21 cellular contexts compared by ENCODE assay signal in the genomic region with DNA sequence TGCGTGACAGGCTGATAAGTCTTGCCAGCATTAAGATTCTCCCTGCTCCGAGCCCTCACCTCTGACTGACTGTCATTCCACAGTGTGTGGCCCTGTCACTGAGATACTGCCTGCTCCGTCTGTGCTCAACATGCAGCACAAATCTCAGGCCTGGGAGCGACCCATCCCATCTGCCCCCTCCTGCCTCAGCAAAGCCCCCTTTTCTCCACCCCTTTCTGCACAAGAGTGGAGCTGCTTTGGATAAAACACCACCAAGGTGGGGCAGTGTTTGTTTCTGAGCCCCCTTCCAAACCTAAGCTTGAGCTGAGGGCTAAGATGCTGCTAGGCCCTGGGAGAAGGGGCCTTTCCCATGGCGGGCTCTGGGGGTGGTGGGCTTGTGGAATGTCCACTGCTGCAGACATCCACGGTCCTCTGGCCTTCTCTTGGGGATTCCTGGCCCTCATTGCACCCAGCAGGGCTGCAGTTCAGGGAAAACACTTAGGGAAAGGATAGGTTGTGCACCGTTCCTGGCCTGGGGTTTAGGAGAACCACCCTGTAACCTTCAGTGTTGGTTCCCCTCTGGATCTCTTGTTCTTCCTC.
A peak's percentile ranks its signal among the peaks of the same experiment; 100 is the strongest.
DNase-seq lines count a peak whose midpoint lies in the region; TF ChIP-seq lines count a peak whose summit lies in the region.
"Had no signal": no experiment of that assay in that cellular context is flagged by ENCODE, and none has a peak within 500 bp of the region (broad histone marks: within the 10 kb centered on the region; RNA-seq: fewer than 3 reads in every experiment).

No MANE protein-coding gene starts in this region.

- no peak for TF ChIP-seq CTCF in lower leg skin (IDR thresholded peaks at IDR 0.05)
- TF ChIP-seq CTCF in stomach (IDR thresholded peaks at IDR 0.05) = no peak

- no peak overlapping the region for H3K27ac Mint-ChIP-seq in activated CD4-positive, alpha-beta T cell treated with anti-CD3 and anti-CD28 coated beads, Interleukin-2, amount 10 ng/mL, durations not matched to agents 24 days and 14 days
- H3K27ac Mint-ChIP-seq: CD8-positive, alpha-beta memory T cell had no signal

- no peaks in the 10 kb centered on the region for H3K36me3 Mint-ChIP-seq in activated CD4-positive, alpha-beta T cell treated with anti-CD3 and anti-CD28 coated beads, Interleukin-2, amount 10 ng/mL, durations not matched to agents 24 days and 14 days (ENCODE audit: low read depth)
- H3K36me3 Mint-ChIP-seq: CD8-positive, alpha-beta memory T cell had no signal

- intact Hi-C loops in lower leg skin (cut with DNase I; ENCODE audit: low total_unique reads) = no loop called here
- intact Hi-C loops in stomach (cut with DNase I; ENCODE audit: low total_unique reads) = no loop called here
- intact Hi-C loops in activated CD4-positive, alpha-beta T cell treated with anti-CD3 and anti-CD28 coated beads, Interleukin-2, amount 10 ng/mL, durations not matched to agents 24 days and 14 days (cut with micrococcal nuclease) = no loop called here

- no peaks in the 10 kb centered on the region for H3K4me1 ChIP-seq in stomach
- H3K4me1 ChIP-seq: SJCRH30 had no signal

- H3K27me3 Mint-ChIP-seq in activated CD4-positive, alpha-beta T cell treated with anti-CD3 and anti-CD28 coated beads, Interleukin-2, amount 10 ng/mL, durations not matched to agents 24 days and 14 days = no peaks in the 10 kb centered on the region

- H3K4me3 Mint-ChIP-seq in activated CD4-positive, alpha-beta T cell treated with anti-CD3 and anti-CD28 coated beads, Interleukin-2, amount 10 ng/mL, durations not matched to agents 24 days and 14 days = no peak overlapping the region
- H3K4me3 Mint-ChIP-seq: CD8-positive, alpha-beta memory T cell had no signal

- TF ChIP-seq POLR2A in lower leg skin (IDR thresholded peaks at IDR 0.05) (no peak), stomach (IDR thresholded peaks at IDR 0.05) (no peak)

- H3K9me3 Mint-ChIP-seq in activated CD4-positive, alpha-beta T cell treated with anti-CD3 and anti-CD28 coated beads, Interleukin-2, amount 10 ng/mL, durations not matched to agents 24 days and 14 days = no peaks in the 10 kb centered on the region

- peaks cover 0 to 16% (median 11%) of the 10 kb centered on the region in 4 donors for H3K9me3 ChIP-seq in stomach
- H3K9me3 ChIP-seq: SJCRH30 had no signal

- H3K27me3 ChIP-seq in stomach = peaks cover 0 to 24% (median 4%) of the 10 kb centered on the region in 3 donors
- H3K27me3 ChIP-seq: SJCRH30 had no signal

- no peak for TF ChIP-seq EP300 in stomach (IDR thresholded peaks at IDR 0.05)

- peak; percentile 33 for DNase-seq in activated CD8-positive, alpha-beta memory T cell treated with anti-CD3 and anti-CD28 coated beads for 24 hours
- DNase-seq in activated CD8-positive, alpha-beta memory T cell treated with anti-CD3 and anti-CD28 coated beads, Interleukin-2, amount 50 U/mL, for 48 hours = no peak
- DNase-seq in NCI-H1694 treated with DMSO at 0.1 percent for 48 hours (lab: John Stamatoyannopoulos, UW) (peak; percentile 96), lower leg skin (ENCODE audit: low spot score in 2 of 2) (peak; percentile 6 to 37), stomach (peak; percentile 15), SHP77 (lab: John Stamatoyannopoulos, UW) (no peak)
- DNase-seq in activated CD4-positive, alpha-beta T cell treated with anti-CD3 and anti-CD28 coated beads for 48 hours = no peak
- no peak for DNase-seq in activated CD4-positive, alpha-beta T cell treated with anti-CD3 and anti-CD28 coated beads, Interleukin-2, amount 10 ng/mL, durations not matched to agents 24 days and 14 days
- DNase-seq: Calu3; CD8-positive, alpha-beta memory T cell; GOT3; HCEC 1CT; KBM-7; MM.1S; NCI-H1048; NCI-H1436 treated with DMSO at 0.1 percent for 48 hours; NCI-H2029 treated with DMSO at 0.1 percent for 48 hours; NCI-H748 treated with DMSO at 0.1 percent for 48 hours; SJCRH30 had no signal

- no peaks in the 10 kb centered on the region for H3K36me3 ChIP-seq in stomach
- H3K36me3 ChIP-seq: SJCRH30 had no signal

- H3K27ac ChIP-seq in stomach = no peak overlapping the region
- H3K27ac ChIP-seq: C4-2B, HL-60, SJCRH30 had no signal

- WGBS in lower leg skin, 2 donors = 85 to 86% methylated on average over 7 of the region's 7 CpGs
- WGBS in stomach, 5 donors = 66 to 85% (median 71%) methylated on average over 6 to 7 of the region's 7 CpGs

- no peaks in the 10 kb centered on the region for H3K4me1 Mint-ChIP-seq in activated CD4-positive, alpha-beta T cell treated with anti-CD3 and anti-CD28 coated beads, Interleukin-2, amount 10 ng/mL, durations not matched to agents 24 days and 14 days
- H3K4me1 Mint-ChIP-seq: CD8-positive, alpha-beta memory T cell had no signal

- H3K4me3 ChIP-seq in lower leg skin (ENCODE audit: low read depth, poor library complexity, severe bottlenecking) (no peak overlapping the region), stomach (no peak overlapping the region)
- H3K4me3 ChIP-seq: SJCRH30 had no signal

Comparison
In these comparisons a context has a peak if more than half of its experiments do, and no peak if none do; other contexts are left out.
1. DNase-seq: peak in activated CD8-positive, alpha-beta memory T cell treated with anti-CD3 and anti-CD28 coated beads for 24 hours (single experiment), NCI-H1694 treated with DMSO at 0.1 percent for 48 hours (single experiment), lower leg skin (2 of 2) and stomach (single experiment); none in activated CD8-positive, alpha-beta memory T cell treated with anti-CD3 and anti-CD28 coated beads, Interleukin-2, amount 50 U/mL, for 48 hours (single experiment), SHP77 (0 of 2), activated CD4-positive, alpha-beta T cell treated with anti-CD3 and anti-CD28 coated beads for 48 hours (single experiment) and activated CD4-positive, alpha-beta T cell treated with anti-CD3 and anti-CD28 coated beads, Interleukin-2, amount 10 ng/mL, durations not matched to agents 24 days and 14 days (single experiment).